In genomic region chr22:23020659-23021293, GRCh38 we compare ENCODE assay signal across 20 cellular contexts.
"Had no signal": no experiment of that assay in that cellular context is flagged by ENCODE, and none has a peak within 500 bp of the region (broad histone marks: within the 10 kb centered on the region; RNA-seq: fewer than 3 reads in every experiment).

No MANE protein-coding gene starts in this region.

- H3K4me3 ChIP-seq: ascending aorta, body of pancreas had no signal

- H3K27me3 ChIP-seq: ascending aorta, body of pancreas had no signal

- H3K27ac ChIP-seq: ascending aorta, body of pancreas had no signal

- H3K9me3 Mint-ChIP-seq: activated CD4-positive, alpha-beta memory T cell treated with anti-CD3 and anti-CD28 coated beads, Interleukin-2, amount 10 ng/mL, durations not matched to agents 7 days and 5 days had no signal

- ATAC-seq: body of pancreas, T-helper 17 cell had no signal

- H3K4me1 Mint-ChIP-seq: activated CD4-positive, alpha-beta memory T cell treated with anti-CD3 and anti-CD28 coated beads, Interleukin-2, amount 10 ng/mL, durations not matched to agents 7 days and 5 days; T-helper 17 cell had no signal

- H3K9me3 ChIP-seq: ascending aorta, body of pancreas had no signal

- H3K36me3 ChIP-seq: ascending aorta had no signal

- H3K4me3 Mint-ChIP-seq: activated CD4-positive, alpha-beta memory T cell treated with anti-CD3 and anti-CD28 coated beads, Interleukin-2, amount 10 ng/mL, durations not matched to agents 7 days and 5 days; T-helper 17 cell had no signal

- FAIRE-seq: bronchial epithelial cell had no signal

- H3K4me1 ChIP-seq: ascending aorta, body of pancreas had no signal

- DNase-seq: activated CD4-positive, alpha-beta memory T cell treated with anti-CD3 and anti-CD28 coated beads, Interleukin-2, amount 10 ng/mL, durations not matched to agents 7 days and 5 days; activated CD4-positive, alpha-beta T cell treated with anti-CD3 and anti-CD28 coated beads, Interleukin-2, amount 50 U/mL, for 1 hour; activated CD4-positive, CD25-positive, alpha-beta regulatory T cell; activated CD8-positive, alpha-beta memory T cell treated with anti-CD3 and anti-CD28 coated beads, Interleukin-2, amount 50 U/mL, for 4 hours; activated naive CD4-positive, alpha-beta T cell treated with anti-CD3 and anti-CD28 coated beads, Interleukin-2, amount 50 U/mL, for 16 hours; amniotic stem cell; body of pancreas; central memory CD4-positive, alpha-beta T cell; Kasumi-1; NCI-H1048; NCI-H146; NCI-H187 treated with DMSO at 0.1 percent for 48 hours; NCI-H2081 treated with DMSO at 0.1 percent for 48 hours; NCI-H446; NCI-H524; SIG-M5; T-helper 17 cell; T-helper 9 cell had no signal

- H3K27ac Mint-ChIP-seq: activated CD4-positive, alpha-beta memory T cell treated with anti-CD3 and anti-CD28 coated beads, Interleukin-2, amount 10 ng/mL, durations not matched to agents 7 days and 5 days; T-helper 17 cell had no signal
